Comparison of ENCODE assay signal across 8 cellular contexts in the genomic region with DNA sequence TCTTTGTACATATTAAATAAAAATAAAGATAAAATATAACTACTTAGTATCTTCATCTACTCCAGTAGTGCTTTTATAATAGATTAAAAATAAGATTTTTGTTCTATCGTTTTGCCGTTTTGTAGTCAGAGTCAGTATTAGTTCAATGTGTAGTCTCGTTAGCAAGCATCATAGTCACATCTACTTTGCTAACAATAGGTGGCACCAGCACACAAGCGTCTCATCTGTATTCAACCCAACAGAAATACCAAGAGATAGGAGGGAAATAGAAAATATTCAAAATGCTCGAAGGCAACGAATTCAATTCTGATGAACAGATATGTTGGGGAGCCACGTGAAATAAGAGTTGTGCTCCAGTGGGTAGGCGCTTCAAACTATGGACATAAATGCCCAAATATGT. TPM values are rescaled to one million over a fixed set of nuclear protein-coding genes. Genes with fewer than 3 reads are reported as not detected.
DNase-seq lines count a peak whose midpoint lies in the region; TF ChIP-seq lines count a peak whose summit lies in the region.

No MANE protein-coding gene starts in this region.

- TF ChIP-seq EP300 in suprapubic skin (IDR thresholded peaks at IDR 0.05): no peak

- no peak for TF ChIP-seq CTCF in suprapubic skin (IDR thresholded peaks at IDR 0.05)

- no peak overlapping the region for H3K4me3 ChIP-seq in Jurkat, Clone E6-1 (ENCODE audit: low read length)
- H3K4me3 ChIP-seq in suprapubic skin: no peak overlapping the region

- H3K27me3 ChIP-seq in suprapubic skin: no peaks in the 10 kb centered on the region

- H3K9me3 ChIP-seq in suprapubic skin: no peaks in the 10 kb centered on the region

- no peak for TF ChIP-seq POLR2A in suprapubic skin (IDR thresholded peaks at IDR 0.05)

- 47% methylated on average over 8 of the region's 8 CpGs for WGBS in suprapubic skin

- DNase-seq in NCI-H2171 treated with DMSO at 0.1 percent for 48 hours (lab: John Stamatoyannopoulos, UW) (peak; percentile 3), NCI-H2171 (lab: John Stamatoyannopoulos, UW) (no peak), SHP77 (lab: John Stamatoyannopoulos, UW) (peak; percentile 36 to 57), glomerular visceral epithelial cell (ENCODE audit: extremely low spot score) (peak; percentile 49), retina (no peak), suprapubic skin (ENCODE audit: low spot score in 2 of 2) (no peak), UCSD-AML1 (lab: John Stamatoyannopoulos, UW; ENCODE audit: unreplicated experiment) (no peak)
- peak; percentile 54 for DNase-seq in Jurkat, Clone E6-1 (ENCODE audit: low read depth, low spot score)

- no peaks in the 10 kb centered on the region for H3K4me1 ChIP-seq in suprapubic skin

- H3K36me3 ChIP-seq in suprapubic skin: no peaks in the 10 kb centered on the region

- H3K27ac ChIP-seq in suprapubic skin: no peak overlapping the region

RNA-seq across cellular contexts. Expression of a gene that starts 21.4 kb away (rescaled TPM):
- 34.7 TPM for polyA plus RNA-seq in Jurkat, Clone E6-1 (2012; ENCODE audit: insufficient read depth, insufficient read length)
- 100 to 1,000 TPM in 2 of 4 donors, 10 to 100 TPM in 2; 83.3 to 130 (median 97.0) TPM for total RNA-seq in suprapubic skin

RNA-seq across cellular contexts. Expression of a gene that starts 45.5 kb away (rescaled TPM):
- 5.8 TPM for polyA plus RNA-seq in Jurkat, Clone E6-1 (2012; ENCODE audit: insufficient read depth, insufficient read length)
- not detected for total RNA-seq in suprapubic skin

Comparison
In these comparisons a context has a peak if more than half of its experiments do, and no peak if none do; other contexts are left out.
1. DNase-seq: peak in NCI-H2171 treated with DMSO at 0.1 percent for 48 hours (single experiment), Jurkat, Clone E6-1 (single experiment), SHP77 (2 of 2) and glomerular visceral epithelial cell (single experiment); none in NCI-H2171 (single experiment), retina (single experiment), suprapubic skin (0 of 2) and UCSD-AML1 (single experiment).